Comparison of ENCODE assay signal across 44 cellular contexts in genomic region chr19:15042003-15042402, GRCh38. TPM values are rescaled to one million over a fixed set of nuclear protein-coding genes. Genes with fewer than 3 reads are reported as not detected.
"Had no signal": no experiment of that assay in that cellular context is flagged by ENCODE, and none has a peak within 500 bp of the region (broad histone marks: within the 10 kb centered on the region; RNA-seq: fewer than 3 reads in every experiment).

No MANE protein-coding gene starts in this region.

- DNase-seq: activated effector memory CD4-positive, alpha-beta T cell treated with anti-CD3 and anti-CD28 coated beads, Interleukin-2, amount 50 U/mL, for 16 hours; activated effector memory CD4-positive, alpha-beta T cell treated with Interleukin-2 at 50 U/mL for 16 hours; activated gamma-delta T cell; activated gamma-delta T cell treated with Interleukin-2 at 50 U/mL for 16 hours; activated naive CD4-positive, alpha-beta T cell; activated naive CD4-positive, alpha-beta T cell treated with anti-CD3 and anti-CD28 coated beads for 36 hours; activated naive CD4-positive, alpha-beta T cell treated with anti-CD3 and anti-CD28 coated beads, Interleukin-2, amount 10 ng/mL, durations not matched to agents 7 days and 5 days; activated naive CD4-positive, alpha-beta T cell treated with anti-CD3 and anti-CD28 coated beads, Interleukin-2, amount 50 U/mL, for 16 hours; activated naive CD4-positive, alpha-beta T cell treated with Interleukin-2 at 50 U/mL for 16 hours; activated naive CD8-positive, alpha-beta T cell treated with anti-CD3 and anti-CD28 coated beads for 36 hours; activated naive CD8-positive, alpha-beta T cell treated with anti-CD3 and anti-CD28 coated beads, Interleukin-2, amount 10 ng/mL, durations not matched to agents 7 days and 5 days; activated naive CD8-positive, alpha-beta T cell treated with anti-CD3 and anti-CD28 coated beads, Interleukin-2, amount 50 U/mL, for 24 hours; activated T-cell treated with anti-CD3 and anti-CD28 coated beads for 4 hours; activated T-cell treated with anti-CD3 and anti-CD28 coated beads, Interleukin-2, amount 50 U/mL, for 1 hour; activated T-cell treated with anti-CD3 and anti-CD28 coated beads, Interleukin-2, amount 50 U/mL, for 24 hours; activated T-cell treated with anti-CD3 and anti-CD28 coated beads, Interleukin-2, amount 50 U/mL, for 4 hours; activated T-cell treated with anti-CD3 and anti-CD28 coated beads, Interleukin-2, amount 50 U/mL, for 48 hours; activated T-cell treated with anti-CD3 and anti-CD28 coated beads, Interleukin-2, amount 50 U/mL, for 72 hours; adrenal gland; amniotic stem cell; amygdala; anterior cingulate cortex; aorta; body of pancreas; brain microvascular endothelial cell; caudate nucleus; central memory CD4-positive, alpha-beta T cell; cerebellar nuclear complex had no signal

- H3K27me3 ChIP-seq: ascending aorta, body of pancreas, brain microvascular endothelial cell, breast epithelium, cardiac muscle cell had no signal

- H3K9me3 Mint-ChIP-seq: activated naive CD4-positive, alpha-beta T cell treated with anti-CD3 and anti-CD28 coated beads for 36 hours; activated naive CD4-positive, alpha-beta T cell treated with anti-CD3 and anti-CD28 coated beads, Interleukin-2, amount 10 ng/mL, durations not matched to agents 7 days and 5 days; activated naive CD4-positive, alpha-beta T cell treated with anti-CD3 and anti-CD28 coated beads, Interleukin-2, amount 50 U/mL, for 24 hours; activated naive CD4-positive, alpha-beta T cell treated with anti-CD3 and anti-CD28 coated beads, Interleukin-2, amount 50 U/mL, for 72 hours; activated naive CD8-positive, alpha-beta T cell treated with anti-CD3 and anti-CD28 coated beads for 36 hours; activated naive CD8-positive, alpha-beta T cell treated with anti-CD3 and anti-CD28 coated beads, Interleukin-2, amount 10 ng/mL, durations not matched to agents 7 days and 5 days; activated naive CD8-positive, alpha-beta T cell treated with anti-CD3 and anti-CD28 coated beads, Interleukin-2, amount 50 U/mL, for 24 hours; activated T-cell treated with anti-CD3 and anti-CD28 coated beads, Interleukin-2, amount 50 U/mL, for 24 hours; activated T-cell treated with anti-CD3 and anti-CD28 coated beads, Interleukin-2, amount 50 U/mL, for 4 hours; activated T-cell treated with anti-CD3 and anti-CD28 coated beads, Interleukin-2, amount 50 U/mL, for 72 hours; activated T-helper 1 cell treated with anti-CD3 and anti-CD28 coated beads, Interleukin-12 subunit alpha, Interleukin-12 subunit beta, Interleukin-2, Interleukin-4 antibody, amounts not matched to agents 30 ng/mL and 10 ng/mL and 1 ng/mL, durations not matched to agents 14 hours and 24 hours and 36 hours; activated T-helper 17 cell treated with anti-CD3 and anti-CD28 coated beads, Interleukin-2, amount 50 U/mL, for 72 hours; activated T-helper 2 cell treated with anti-CD3 and anti-CD28 coated beads, Interferon-gamma antibody, Interleukin-2, Interleukin-4, amounts not matched to agents 10 μg/mL and 5 μg/mL and 100 μg/mL, durations not matched to agents 14 hours and 24 hours and 36 hours; brain; central memory CD8-positive, alpha-beta T cell had no signal

- H3K9me3 ChIP-seq: adrenal gland, ascending aorta, body of pancreas, breast epithelium had no signal

- H3K4me3 ChIP-seq: adrenal gland, ascending aorta, body of pancreas, breast epithelium, cardiac muscle cell had no signal

- H3K36me3 ChIP-seq: adrenal gland, ascending aorta, brain microvascular endothelial cell, breast epithelium, cardiac muscle cell had no signal

- H3K36me3 Mint-ChIP-seq: activated naive CD4-positive, alpha-beta T cell treated with anti-CD3 and anti-CD28 coated beads, Interleukin-2, amount 10 ng/mL, durations not matched to agents 7 days and 5 days; activated naive CD4-positive, alpha-beta T cell treated with anti-CD3 and anti-CD28 coated beads, Interleukin-2, amount 50 U/mL, for 24 hours; activated naive CD4-positive, alpha-beta T cell treated with anti-CD3 and anti-CD28 coated beads, Interleukin-2, amount 50 U/mL, for 72 hours; activated naive CD8-positive, alpha-beta T cell; activated naive CD8-positive, alpha-beta T cell treated with anti-CD3 and anti-CD28 coated beads for 36 hours; activated naive CD8-positive, alpha-beta T cell treated with anti-CD3 and anti-CD28 coated beads, Interleukin-2, amount 10 ng/mL, durations not matched to agents 7 days and 5 days; brain had no signal

- H3K27ac Mint-ChIP-seq: activated naive CD4-positive, alpha-beta T cell treated with anti-CD3 and anti-CD28 coated beads for 36 hours; activated naive CD4-positive, alpha-beta T cell treated with anti-CD3 and anti-CD28 coated beads, Interleukin-2, amount 10 ng/mL, durations not matched to agents 7 days and 5 days; activated naive CD4-positive, alpha-beta T cell treated with anti-CD3 and anti-CD28 coated beads, Interleukin-2, amount 50 U/mL, for 24 hours; activated naive CD4-positive, alpha-beta T cell treated with anti-CD3 and anti-CD28 coated beads, Interleukin-2, amount 50 U/mL, for 72 hours; activated naive CD8-positive, alpha-beta T cell; activated naive CD8-positive, alpha-beta T cell treated with anti-CD3 and anti-CD28 coated beads for 36 hours; activated naive CD8-positive, alpha-beta T cell treated with anti-CD3 and anti-CD28 coated beads, Interleukin-2, amount 10 ng/mL, durations not matched to agents 7 days and 5 days; activated naive CD8-positive, alpha-beta T cell treated with anti-CD3 and anti-CD28 coated beads, Interleukin-2, amount 50 U/mL, for 24 hours; activated T-cell treated with anti-CD3 and anti-CD28 coated beads, Interleukin-2, amount 50 U/mL, for 24 hours; activated T-cell treated with anti-CD3 and anti-CD28 coated beads, Interleukin-2, amount 50 U/mL, for 72 hours; activated T-helper 1 cell treated with anti-CD3 and anti-CD28 coated beads, Interleukin-12 subunit alpha, Interleukin-12 subunit beta, Interleukin-2, Interleukin-4 antibody, amounts not matched to agents 30 ng/mL and 10 ng/mL and 1 ng/mL, durations not matched to agents 14 hours and 24 hours and 36 hours; activated T-helper 17 cell treated with anti-CD3 and anti-CD28 coated beads, Interleukin-2, amount 50 U/mL, for 72 hours; activated T-helper 2 cell treated with anti-CD3 and anti-CD28 coated beads, Interferon-gamma antibody, Interleukin-2, Interleukin-4, amounts not matched to agents 10 μg/mL and 5 μg/mL and 100 μg/mL, durations not matched to agents 14 hours and 24 hours and 36 hours; brain had no signal

- H3K4me1 ChIP-seq: adrenal gland, ascending aorta, body of pancreas, breast epithelium had no signal

- H3K4me3 Mint-ChIP-seq: activated naive CD4-positive, alpha-beta T cell treated with anti-CD3 and anti-CD28 coated beads for 36 hours; activated naive CD4-positive, alpha-beta T cell treated with anti-CD3 and anti-CD28 coated beads, Interleukin-2, amount 10 ng/mL, durations not matched to agents 7 days and 5 days; activated naive CD4-positive, alpha-beta T cell treated with anti-CD3 and anti-CD28 coated beads, Interleukin-2, amount 50 U/mL, for 24 hours; activated naive CD8-positive, alpha-beta T cell; activated naive CD8-positive, alpha-beta T cell treated with anti-CD3 and anti-CD28 coated beads for 36 hours; activated naive CD8-positive, alpha-beta T cell treated with anti-CD3 and anti-CD28 coated beads, Interleukin-2, amount 10 ng/mL, durations not matched to agents 7 days and 5 days; activated naive CD8-positive, alpha-beta T cell treated with anti-CD3 and anti-CD28 coated beads, Interleukin-2, amount 50 U/mL, for 24 hours; activated T-cell treated with anti-CD3 and anti-CD28 coated beads, Interleukin-2, amount 50 U/mL, for 24 hours; activated T-cell treated with anti-CD3 and anti-CD28 coated beads, Interleukin-2, amount 50 U/mL, for 4 hours; activated T-cell treated with anti-CD3 and anti-CD28 coated beads, Interleukin-2, amount 50 U/mL, for 72 hours; activated T-helper 1 cell treated with anti-CD3 and anti-CD28 coated beads, Interleukin-12 subunit alpha, Interleukin-12 subunit beta, Interleukin-2, Interleukin-4 antibody, amounts not matched to agents 30 ng/mL and 10 ng/mL and 1 ng/mL, durations not matched to agents 14 hours and 24 hours and 36 hours; activated T-helper 17 cell treated with anti-CD3 and anti-CD28 coated beads, Interleukin-2, amount 50 U/mL, for 72 hours; brain; central memory CD8-positive, alpha-beta T cell had no signal

- H3K27me3 Mint-ChIP-seq: activated naive CD4-positive, alpha-beta T cell treated with anti-CD3 and anti-CD28 coated beads, Interleukin-2, amount 10 ng/mL, durations not matched to agents 7 days and 5 days had no signal

- H3K4me1 Mint-ChIP-seq: activated naive CD4-positive, alpha-beta T cell treated with anti-CD3 and anti-CD28 coated beads, Interleukin-2, amount 10 ng/mL, durations not matched to agents 7 days and 5 days; activated naive CD4-positive, alpha-beta T cell treated with anti-CD3 and anti-CD28 coated beads, Interleukin-2, amount 50 U/mL, for 24 hours; activated naive CD8-positive, alpha-beta T cell treated with anti-CD3 and anti-CD28 coated beads for 36 hours; activated naive CD8-positive, alpha-beta T cell treated with anti-CD3 and anti-CD28 coated beads, Interleukin-2, amount 10 ng/mL, durations not matched to agents 7 days and 5 days; activated naive CD8-positive, alpha-beta T cell treated with anti-CD3 and anti-CD28 coated beads, Interleukin-2, amount 50 U/mL, for 24 hours; activated T-helper 17 cell treated with anti-CD3 and anti-CD28 coated beads, Interleukin-2, amount 50 U/mL, for 72 hours; brain; central memory CD8-positive, alpha-beta T cell had no signal

- H3K27ac ChIP-seq: adrenal gland, ascending aorta, body of pancreas, brain microvascular endothelial cell, breast epithelium, cardiac muscle cell had no signal

- FAIRE-seq: astrocyte had no signal

- ATAC-seq: activated naive CD4-positive, alpha-beta T cell treated with anti-CD3 and anti-CD28 coated beads, Interleukin-2, amount 50 U/mL, for 72 hours; activated naive CD8-positive, alpha-beta T cell treated with anti-CD3 and anti-CD28 coated beads, Interleukin-2, amount 50 U/mL, for 24 hours; activated T-cell treated with anti-CD3 and anti-CD28 coated beads, Interleukin-2, amount 50 U/mL, for 4 hours; activated T-cell treated with anti-CD3 and anti-CD28 coated beads, Interleukin-2, amount 50 U/mL, for 72 hours; activated T-helper 17 cell treated with anti-CD3 and anti-CD28 coated beads, Interleukin-2, amount 50 U/mL, for 72 hours; body of pancreas had no signal

RNA-seq across cellular contexts. Expression of gene CASP14, which starts 7.3 kb away (rescaled TPM):
- total RNA-seq: activated naive CD4-positive, alpha-beta T cell treated with anti-CD3 and anti-CD28 coated beads for 36 hours; activated naive CD4-positive, alpha-beta T cell treated with anti-CD3 and anti-CD28 coated beads, Interleukin-2, amount 50 U/mL, for 72 hours; activated naive CD8-positive, alpha-beta T cell treated with anti-CD3 and anti-CD28 coated beads for 36 hours; activated naive CD8-positive, alpha-beta T cell treated with anti-CD3 and anti-CD28 coated beads, Interleukin-2, amount 10 ng/mL, durations not matched to agents 7 days and 5 days; activated T-cell treated with anti-CD3 and anti-CD28 coated beads, Interleukin-2, amount 50 U/mL, for 4 hours; activated T-cell treated with anti-CD3 and anti-CD28 coated beads, Interleukin-2, amount 50 U/mL, for 72 hours; activated T-helper 1 cell treated with anti-CD3 and anti-CD28 coated beads, Interleukin-12 subunit alpha, Interleukin-12 subunit beta, Interleukin-2, Interleukin-4 antibody, amounts not matched to agents 30 ng/mL and 10 ng/mL and 1 ng/mL, durations not matched to agents 14 hours and 24 hours and 36 hours; activated T-helper 17 cell treated with anti-CD3 and anti-CD28 coated beads, Interleukin-2, amount 50 U/mL, for 72 hours; activated T-helper 2 cell treated with anti-CD3 and anti-CD28 coated beads, Interferon-gamma antibody, Interleukin-2, Interleukin-4, amounts not matched to agents 10 μg/mL and 5 μg/mL and 100 μg/mL, durations not matched to agents 14 hours and 24 hours and 36 hours; adrenal gland; aorta; ascending aorta; astrocyte; body of pancreas; bronchial epithelial cell; cardiac muscle cell; cerebellum; chondrocyte had no signal
- polyA plus RNA-seq: adipose tissue, adrenal gland, aorta, cardiac muscle cell had no signal

RNA-seq across cellular contexts. Expression of gene OR1I1, which starts 40.0 kb away (rescaled TPM):
- total RNA-seq: activated naive CD4-positive, alpha-beta T cell treated with anti-CD3 and anti-CD28 coated beads for 36 hours; activated naive CD4-positive, alpha-beta T cell treated with anti-CD3 and anti-CD28 coated beads, Interleukin-2, amount 50 U/mL, for 72 hours; activated naive CD8-positive, alpha-beta T cell treated with anti-CD3 and anti-CD28 coated beads for 36 hours; activated naive CD8-positive, alpha-beta T cell treated with anti-CD3 and anti-CD28 coated beads, Interleukin-2, amount 10 ng/mL, durations not matched to agents 7 days and 5 days; activated T-cell treated with anti-CD3 and anti-CD28 coated beads, Interleukin-2, amount 50 U/mL, for 4 hours; activated T-cell treated with anti-CD3 and anti-CD28 coated beads, Interleukin-2, amount 50 U/mL, for 72 hours; activated T-helper 1 cell treated with anti-CD3 and anti-CD28 coated beads, Interleukin-12 subunit alpha, Interleukin-12 subunit beta, Interleukin-2, Interleukin-4 antibody, amounts not matched to agents 30 ng/mL and 10 ng/mL and 1 ng/mL, durations not matched to agents 14 hours and 24 hours and 36 hours; activated T-helper 17 cell treated with anti-CD3 and anti-CD28 coated beads, Interleukin-2, amount 50 U/mL, for 72 hours; activated T-helper 2 cell treated with anti-CD3 and anti-CD28 coated beads, Interferon-gamma antibody, Interleukin-2, Interleukin-4, amounts not matched to agents 10 μg/mL and 5 μg/mL and 100 μg/mL, durations not matched to agents 14 hours and 24 hours and 36 hours; adrenal gland; aorta; ascending aorta; astrocyte; body of pancreas; breast epithelium; bronchial epithelial cell; cardiac muscle cell; cerebellum; chondrocyte had no signal
- polyA plus RNA-seq: adrenal gland, cardiac muscle cell had no signal
